1 cellular context compared by ENCODE assay signal in the genomic region with DNA sequence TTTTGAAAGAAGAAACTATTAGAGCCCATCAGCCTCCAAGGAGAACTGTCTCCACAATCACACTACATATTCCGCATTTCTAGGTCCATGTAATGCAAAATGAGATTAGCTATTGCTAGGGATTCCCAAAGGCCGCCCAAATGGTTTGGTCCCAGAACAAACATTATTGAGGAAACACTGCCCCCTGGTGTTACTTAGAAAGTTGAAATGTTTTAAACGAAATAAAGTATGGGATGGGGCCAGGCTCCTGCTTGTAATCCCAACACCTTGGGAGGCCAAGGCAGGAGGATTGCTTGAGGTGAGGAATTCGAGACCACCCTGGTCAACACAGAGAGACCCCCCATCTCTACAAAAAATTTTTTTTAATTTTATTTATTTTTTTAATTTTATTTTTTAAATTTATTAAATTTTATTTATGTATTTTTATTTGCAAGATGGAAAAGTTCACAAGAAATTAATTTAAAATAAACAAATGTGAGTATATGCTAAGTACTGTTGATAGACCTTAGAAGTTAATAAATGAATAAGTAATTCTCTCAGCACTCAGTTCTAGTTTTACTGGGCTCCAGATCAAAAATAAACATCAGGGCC.
TF ChIP-seq lines count a peak whose summit lies in the region.

No MANE protein-coding gene starts in this region.

TF ChIP-seq in A549, 52 proteins besides CTCF, POLR2A, EP300 and RAD21 (continued from another document):
- TF ChIP-seq, protein P1, sequence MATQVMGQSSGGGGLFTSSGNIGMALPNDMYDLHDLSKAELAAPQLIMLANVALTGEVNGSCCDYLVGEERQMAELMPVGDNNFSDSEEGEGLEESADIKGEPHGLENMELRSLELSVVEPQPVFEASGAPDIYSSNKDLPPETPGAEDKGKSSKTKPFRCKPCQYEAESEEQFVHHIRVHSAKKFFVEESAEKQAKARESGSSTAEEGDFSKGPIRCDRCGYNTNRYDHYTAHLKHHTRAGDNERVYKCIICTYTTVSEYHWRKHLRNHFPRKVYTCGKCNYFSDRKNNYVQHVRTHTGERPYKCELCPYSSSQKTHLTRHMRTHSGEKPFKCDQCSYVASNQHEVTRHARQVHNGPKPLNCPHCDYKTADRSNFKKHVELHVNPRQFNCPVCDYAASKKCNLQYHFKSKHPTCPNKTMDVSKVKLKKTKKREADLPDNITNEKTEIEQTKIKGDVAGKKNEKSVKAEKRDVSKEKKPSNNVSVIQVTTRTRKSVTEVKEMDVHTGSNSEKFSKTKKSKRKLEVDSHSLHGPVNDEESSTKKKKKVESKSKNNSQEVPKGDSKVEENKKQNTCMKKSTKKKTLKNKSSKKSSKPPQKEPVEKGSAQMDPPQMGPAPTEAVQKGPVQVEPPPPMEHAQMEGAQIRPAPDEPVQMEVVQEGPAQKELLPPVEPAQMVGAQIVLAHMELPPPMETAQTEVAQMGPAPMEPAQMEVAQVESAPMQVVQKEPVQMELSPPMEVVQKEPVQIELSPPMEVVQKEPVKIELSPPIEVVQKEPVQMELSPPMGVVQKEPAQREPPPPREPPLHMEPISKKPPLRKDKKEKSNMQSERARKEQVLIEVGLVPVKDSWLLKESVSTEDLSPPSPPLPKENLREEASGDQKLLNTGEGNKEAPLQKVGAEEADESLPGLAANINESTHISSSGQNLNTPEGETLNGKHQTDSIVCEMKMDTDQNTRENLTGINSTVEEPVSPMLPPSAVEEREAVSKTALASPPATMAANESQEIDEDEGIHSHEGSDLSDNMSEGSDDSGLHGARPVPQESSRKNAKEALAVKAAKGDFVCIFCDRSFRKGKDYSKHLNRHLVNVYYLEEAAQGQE (IDR thresholded peaks at IDR 0.05): no peak
